Comparison of ENCODE assay signal across 1 cellular context in genomic region chr19:39413269-39413902, GRCh38.
TF ChIP-seq lines count a peak whose summit lies in the region.

No MANE protein-coding gene starts in this region.

TF ChIP-seq in HEK293, 187 proteins besides CTCF, POLR2A, EP300 and RAD21 (continued from another document):
- no peak for TF ChIP-seq PRDM6 (tag by site-specific recombination; IDR thresholded peaks at IDR 0.05)
- TF ChIP-seq ZNF138 (tag by site-specific recombination; IDR thresholded peaks at IDR 0.05; ENCODE audit: borderline replicate concordance): no peak
- TF ChIP-seq ZNF10 (tag by site-specific recombination; IDR thresholded peaks at IDR 0.05): no peak
- no peak for TF ChIP-seq ZNF114 (tag by site-specific recombination; IDR thresholded peaks at IDR 0.05)
- TF ChIP-seq SCRT1 (tag by site-specific recombination; IDR thresholded peaks at IDR 0.05; ENCODE audit: borderline replicate concordance): no peak
- TF ChIP-seq ZBTB21 (tag by site-specific recombination; IDR thresholded peaks at IDR 0.05): peak; percentile 19; the same call in 1 of the 2 replicates
- peak; percentile 96 for TF ChIP-seq ZFHX2 (tag by site-specific recombination; conservative IDR thresholded peaks at IDR 0.05)
- TF ChIP-seq ZNF16 (tag by site-specific recombination; IDR thresholded peaks at IDR 0.05; ENCODE audit: low read depth): no peak
- TF ChIP-seq ZNF174 (tag by site-specific recombination; IDR thresholded peaks at IDR 0.05): no peak
- TF ChIP-seq SP3 (tag by site-specific recombination; IDR thresholded peaks at IDR 0.05): peak; percentile 71
- TF ChIP-seq ZNF155 (tag by site-specific recombination; IDR thresholded peaks at IDR 0.05): no peak
- no peak for TF ChIP-seq BCL6B (tag by site-specific recombination; IDR thresholded peaks at IDR 0.05)
- TF ChIP-seq ZNF580 (tag by site-specific recombination; IDR thresholded peaks at IDR 0.05): no peak
- peak; percentile 54; the same call in 1 of the 2 replicates for TF ChIP-seq ZBTB6 (tag by site-specific recombination; IDR thresholded peaks at IDR 0.05)
- no peak for TF ChIP-seq ZSCAN16 (tag by site-specific recombination; IDR thresholded peaks at IDR 0.05)
- peak; percentile 79 for TF ChIP-seq ZIC2 (tag by site-specific recombination; IDR thresholded peaks at IDR 0.05)
- no peak for TF ChIP-seq PRDM4 (tag by site-specific recombination; IDR thresholded peaks at IDR 0.05)
- 0 out of 2 replicates have a peak, but pooled peaks have one; percentile 1 for TF ChIP-seq WT1 (tag by site-specific recombination; IDR thresholded peaks at IDR 0.05)
- TF ChIP-seq KLF16 (tag by site-specific recombination; IDR thresholded peaks at IDR 0.05): peak; percentile 47; the same call in 1 of the 2 replicates
- TF ChIP-seq ZNF266 (tag by site-specific recombination; IDR thresholded peaks at IDR 0.05; ENCODE audit: low read depth): no peak
- TF ChIP-seq SALL2 (tag by site-specific recombination; IDR thresholded peaks at IDR 0.05; ENCODE audit: borderline replicate concordance): no peak
- TF ChIP-seq ZNF701 (tag by site-specific recombination; IDR thresholded peaks at IDR 0.05): no peak
- no peak for TF ChIP-seq MEIS1 (CRISPR knock-in tag; IDR thresholded peaks at IDR 0.05; ENCODE audit: borderline replicate concordance)
- peak; percentile 73; the same call in 1 of the 2 replicates for TF ChIP-seq KLF8 (tag by site-specific recombination; IDR thresholded peaks at IDR 0.05)
- TF ChIP-seq TCF7L2 (IDR thresholded peaks at IDR 0.05; ENCODE audit: borderline replicate concordance, low read depth, low read length): no peak
- no peak for TF ChIP-seq INSM2 (tag by site-specific recombination; IDR thresholded peaks at IDR 0.05)
- TF ChIP-seq TRIM28 (IDR thresholded peaks at IDR 0.05; ENCODE audit: borderline replicate concordance, low read length): no peak
- TF ChIP-seq ZNF146 (tag by site-specific recombination; IDR thresholded peaks at IDR 0.05): no peak
- TF ChIP-seq KLF10 (tag by site-specific recombination; IDR thresholded peaks at IDR 0.05): no peak; the same call in 1 of the 2 replicates
- no peak for TF ChIP-seq HOXD13 (CRISPR knock-in tag; IDR thresholded peaks at IDR 0.05; ENCODE audit: borderline replicate concordance)
- TF ChIP-seq ZNF521 (tag by site-specific recombination; IDR thresholded peaks at IDR 0.05): no peak
- TF ChIP-seq PRDM10 (tag by site-specific recombination; IDR thresholded peaks at IDR 0.05): no peak
